8 cellular contexts compared by ENCODE assay signal in genomic region chr1:113389953-113390834, GRCh38. TPM values are rescaled to one million over a fixed set of nuclear protein-coding genes. Genes with fewer than 3 reads are reported as not detected.
DNase-seq lines count a peak whose midpoint lies in the region; ATAC-seq and TF ChIP-seq lines count a peak whose summit lies in the region.

Gene MAGI3, plus strand, starts transcription at chr1:113390515. Its CDS starts 519 bp downstream, at chr1:113391034.

- ATAC-seq in GM19025 (IDR thresholded peaks at IDR 0.05; ENCODE audit: low read depth, unreplicated experiment) (peak; percentile 99), HG03354 (IDR thresholded peaks at IDR 0.05; ENCODE audit: poor library complexity, severe bottlenecking, unreplicated experiment) (peak; percentile 99)

- H3K4me3 ChIP-seq in AG09309 (ENCODE audit: control insufficient read depth, low read depth, low read length) (peak within 1 kb of the TSS; percentile 92), kidney epithelial cell (ENCODE audit: low read depth, low read length) (peak within 1 kb of the TSS; percentile 74)

- H3K27me3 ChIP-seq in kidney epithelial cell (ENCODE audit: control insufficient read depth, insufficient read depth, low read length): no peaks in the 10 kb centered on the region

- no peak for TF ChIP-seq CTCF in AG09309 (IDR thresholded peaks at IDR 0.05; ENCODE audit: control insufficient read depth, insufficient read depth, low read depth, low read length, missing control alignments)
- TF ChIP-seq CTCF in chondrocyte (IDR thresholded peaks at IDR 0.05): no peak
- no peak for TF ChIP-seq CTCF in kidney epithelial cell (IDR thresholded peaks at IDR 0.05; ENCODE audit: insufficient read depth, low read length, poor library complexity, severe bottlenecking)

- no peaks in the 10 kb centered on the region for H3K36me3 ChIP-seq in kidney epithelial cell (ENCODE audit: control insufficient read depth, insufficient read depth, low read length)

- H3K4me1 Mint-ChIP-seq in chondrocyte (ENCODE audit: low read depth): peaks cover 34% of the 10 kb centered on the region

- no peaks in the 10 kb centered on the region for H3K9me3 Mint-ChIP-seq in chondrocyte (ENCODE audit: low read depth)

- H3K27ac Mint-ChIP-seq in chondrocyte (ENCODE audit: unreplicated experiment): peak within 1 kb of the TSS; percentile 95

- H3K4me3 Mint-ChIP-seq in chondrocyte (ENCODE audit: unreplicated experiment): peak within 1 kb of the TSS; percentile 87

- no peaks in the 10 kb centered on the region for H3K36me3 Mint-ChIP-seq in chondrocyte (ENCODE audit: low read depth)

- DNase-seq in AG09309 (ENCODE audit: low read depth) (peak; percentile 91), NCI-H446 treated with DMSO at 0.1 percent for 48 hours (lab: John Stamatoyannopoulos, UW) (peak; percentile 99), chondrocyte (ENCODE audit: low spot score) (peak; percentile 99), kidney epithelial cell (ENCODE audit: low read depth) (peak; percentile 84)
- DNase-seq in activated CD4-positive, alpha-beta T cell treated with anti-CD3 and anti-CD28 coated beads for 24 hours (ENCODE audit: low read depth in 2 of 2): peak; percentile 91 to 94
- peak; percentile 97 for DNase-seq in stimulated activated CD4-positive, alpha-beta T cell treated with anti-CD3 and anti-CD28 coated beads, Interleukin-15, amount 100 ng/mL, for 24 hours

- H3K27me3 Mint-ChIP-seq in chondrocyte (ENCODE audit: low read depth): no peaks in the 10 kb centered on the region

RNA-seq across cellular contexts. Expression of gene MAGI3, which starts in this region (rescaled TPM):
- total RNA-seq in chondrocyte (8.8 to 11.8 TPM (median 9.0 TPM) in 3 replicates), kidney epithelial cell (3.7 and 6.7 TPM in 2 replicates)

Comparison
In these comparisons a context has a peak if more than half of its experiments do, and no peak if none do; other contexts are left out.
1. Peak in every context shown above with its lines: DNase-seq, ATAC-seq and H3K4me3 ChIP-seq.